In the genomic region with DNA sequence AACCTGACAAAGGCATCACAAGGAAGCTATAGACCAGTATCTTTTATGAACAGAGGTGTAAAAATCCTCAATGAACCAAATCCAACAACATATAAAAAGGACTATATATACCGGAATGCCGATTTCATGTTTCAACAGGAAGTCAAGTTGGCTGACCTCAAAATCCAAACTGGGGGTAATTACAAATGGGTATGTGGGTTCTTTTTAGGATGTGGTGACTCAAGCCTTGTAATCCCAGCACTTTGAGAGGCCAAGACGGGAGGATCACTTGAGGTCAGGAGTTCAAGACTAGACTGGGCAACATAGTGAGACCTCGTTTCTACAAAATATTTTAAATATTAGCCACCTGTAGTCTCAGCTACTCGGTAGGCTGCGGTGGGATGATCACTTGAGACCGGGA, we compare ENCODE assay signal across 27 cellular contexts. TPM values are rescaled to one million over a fixed set of nuclear protein-coding genes. Genes with fewer than 3 reads are reported as not detected.
DNase-seq lines count a peak whose midpoint lies in the region; ATAC-seq, FAIRE-seq and TF ChIP-seq lines count a peak whose summit lies in the region.
"Had no signal": no experiment of that assay in that cellular context is flagged by ENCODE, and none has a peak within 500 bp of the region (broad histone marks: within the 10 kb centered on the region; RNA-seq: fewer than 3 reads in every experiment).

No MANE protein-coding gene starts in this region.

- dilution Hi-C loops in endothelial cell of umbilical vein (cut with MboI; ENCODE audit: extremely low pct_ligation_motif_present, low sequenced_read_pairs), result no loop called here

- BruUV-seq in PC-3 (replicated peaks; lab: Mats Ljungman, UMichigan), result no TSS peak
- no TSS peak for BruUV-seq in endothelial cell of umbilical vein (replicated peaks; lab: Mats Ljungman, UMichigan)

- H4K20me1 ChIP-seq in GM23338 (replicated peaks; ENCODE audit: insufficient read depth) (no peaks in the 10 kb centered on the region; the same call in 1 of the 2 replicates), PC-3 (ENCODE audit: low read length) (no peaks in the 10 kb centered on the region), endothelial cell of umbilical vein (replicated peaks; ENCODE audit: control insufficient read depth, extremely low read depth, insufficient read depth, low read length) (no peaks in the 10 kb centered on the region), osteoblast (ENCODE audit: insufficient read depth, low read length) (no peaks in the 10 kb centered on the region)

- H3K36me3 Mint-ChIP-seq in GM23338 (ENCODE audit: low read depth), result peaks cover 14% of the 10 kb centered on the region

- H3K9ac ChIP-seq in PC-3 (ENCODE audit: low read length) (no peak overlapping the region), endothelial cell of umbilical vein (replicated peaks; ENCODE audit: extremely low read depth, insufficient read depth, low read length) (no peak overlapping the region), neuronal stem cell (ENCODE audit: low read depth, low read length, poor library complexity) (no peak overlapping the region)
- H3K9ac ChIP-seq: GM23248 had no signal

- H4K91ac ChIP-seq in neuronal stem cell (ENCODE audit: low read depth, low read length, poor library complexity), result no peak overlapping the region

- no peak overlapping the region for H3K27ac ChIP-seq in GM23338 (ENCODE audit: low read depth)
- no peak overlapping the region for H3K27ac ChIP-seq in PC-3 (ENCODE audit: low read length)
- H3K27ac ChIP-seq in endothelial cell of umbilical vein (ENCODE audit: insufficient read depth, low read depth, low read length), result no peak overlapping the region
- no peak overlapping the region for H3K27ac ChIP-seq in osteoblast (ENCODE audit: low read depth, low read length)
- no peak overlapping the region for H3K27ac ChIP-seq in brain microvascular endothelial cell
- H3K27ac ChIP-seq in neuronal stem cell (replicated peaks; ENCODE audit: low read length), result no peak overlapping the region
- H3K27ac ChIP-seq: GM23248 had no signal

- CTCF ChIA-PET in PC-3 (lab: Charles Lee) (no interaction called here), endothelial cell of umbilical vein (lab: Charles Lee) (interaction anchor here (3.9 kb wide), 1 partner anchor 11 kb away, joined by 16 read pairs; the partner anchor contains the start of gene PRSS48)

- ATAC-seq in GM23338 (no peak), PC-3 (no peak), HG03139 (IDR thresholded peaks at IDR 0.05; ENCODE audit: unreplicated experiment) (no peak)
- ATAC-seq: K562, Panc1 had no signal

- peaks cover 3% of the 10 kb centered on the region; the same call in 1 of the 2 replicates for H3F3A ChIP-seq in GM23338 (replicated peaks; ENCODE audit: low read depth)
- no peaks in the 10 kb centered on the region for H3F3A ChIP-seq in PC-3 (ENCODE audit: low read length, unreplicated experiment)

- no CpG with 5 or more reads among the region's 7 CpGs for WGBS in neuronal stem cell (ENCODE audit: extremely low coverage in 2 of 2, insufficient read length in 2 of 2, insufficient replicate concordance in 1 of 2), 2 donors

- H2BK5ac ChIP-seq in neuronal stem cell (ENCODE audit: low read length), result no peak overlapping the region

- no peaks in the 10 kb centered on the region for H3K79me1 ChIP-seq in neuronal stem cell (ENCODE audit: low read depth, low read length)

- H3K9me3 ChIP-seq in PC-3 (ENCODE audit: low read length), result no peaks in the 10 kb centered on the region
- H3K9me3 ChIP-seq in endothelial cell of umbilical vein (replicated peaks; ENCODE audit: control insufficient read depth, insufficient read depth, low read length), result no peaks in the 10 kb centered on the region
- H3K9me3 ChIP-seq in osteoblast (ENCODE audit: low read depth, low read length), result no peaks in the 10 kb centered on the region
- peaks cover 0 to 24% of the 10 kb centered on the region in 2 donors for H3K9me3 ChIP-seq in neuronal stem cell (replicated peaks in 1 of 2; ENCODE audit: control insufficient read depth in 2 of 2, insufficient read depth in 1 of 2, low read depth in 1 of 2, low read length in 2 of 2)

- no peak for TF ChIP-seq CTCF in GM23338 (conservative IDR thresholded peaks at IDR 0.05; ENCODE audit: low read depth in 2 of 2)
- TF ChIP-seq CTCF in PC-3 (conservative IDR thresholded peaks at IDR 0.05; ENCODE audit: low read depth, low read length), result no peak
- no peak for TF ChIP-seq CTCF in endothelial cell of umbilical vein (IDR thresholded peaks at IDR 0.05; ENCODE audit: extremely low read depth in 1 of 2, insufficient read depth in 1 of 2, low read depth in 1 of 2, low read length in 2 of 2)
- no peak for TF ChIP-seq CTCF in osteoblast (IDR thresholded peaks at IDR 0.05; ENCODE audit: extremely low read depth, low read depth, low read length)
- no peak for TF ChIP-seq CTCF in brain microvascular endothelial cell (IDR thresholded peaks at IDR 0.05; ENCODE audit: low read depth, low read length, missing control alignments)

- H2BK120ac ChIP-seq in neuronal stem cell (ENCODE audit: low read depth, low read length), result no peak overlapping the region

- no peaks in the 10 kb centered on the region for H3K9me2 ChIP-seq in GM23338 (ENCODE audit: insufficient read depth)
- no peaks in the 10 kb centered on the region for H3K9me2 ChIP-seq in PC-3 (replicated peaks; ENCODE audit: low read length)

- no peaks in the 10 kb centered on the region for H3K9me1 ChIP-seq in endothelial cell of umbilical vein (replicated peaks; ENCODE audit: control insufficient read depth, extremely low read depth, insufficient read depth, low read length)

- no peak overlapping the region for H3K18ac ChIP-seq in neuronal stem cell (ENCODE audit: low read length)

- no peak overlapping the region for H2BK12ac ChIP-seq in neuronal stem cell (ENCODE audit: low read length)

- DNase-seq in GM23338 (ENCODE audit: low spot score) (no peak), PC-3 (peak; percentile 10), endothelial cell of umbilical vein (ENCODE audit: low read depth, low spot score) (peak; percentile 24), osteoblast (ENCODE audit: insufficient read length, low spot score, missing footprints) (no peak), brain microvascular endothelial cell (no peak), neuronal stem cell (ENCODE audit: low spot score) (no peak), NCI-H82 (lab: John Stamatoyannopoulos, UW) (no peak)
- DNase-seq: Calu3, DMS79 treated with DMSO at 0.1 percent for 48 hours, GM23248, HCEC 1CT, Kasumi-1, MM.1S, NCI-H1048, NCI-H1417, NCI-H1694, NCI-H2029 treated with DMSO at 0.1 percent for 48 hours, NCI-H446 treated with DMSO at 0.1 percent for 48 hours, NCI-H526, SHP77 treated with DMSO at 0.1 percent for 48 hours had no signal

- peak overlapping the region; percentile 25; the same call in 1 of the 2 replicates for H3K27ac Mint-ChIP-seq in GM23338

- H2BK15ac ChIP-seq in neuronal stem cell (ENCODE audit: low read length), result no peak overlapping the region

- POLR2A ChIA-PET in PC-3 (lab: Charles Lee; ENCODE audit: unreplicated experiment) (no interaction called here), endothelial cell of umbilical vein (lab: Charles Lee) (no interaction called here)

- H3K4me3 ChIP-seq in GM23338 (no peak overlapping the region), PC-3 (ENCODE audit: low read length) (no peak overlapping the region), endothelial cell of umbilical vein (replicated peaks in 1 of 3; ENCODE audit: insufficient read depth in 1 of 3, low read depth in 1 of 3, low read length in 3 of 3) (no peak overlapping the region), osteoblast (ENCODE audit: insufficient read depth, low read length) (no peak overlapping the region), brain microvascular endothelial cell (ENCODE audit: low read depth, low read length) (no peak overlapping the region), neuronal stem cell (ENCODE audit: low read length in 2 of 2) (no peak overlapping the region)
- H3K4me3 ChIP-seq: GM23248, K562 had no signal

- peaks cover 2% of the 10 kb centered on the region for H3K27me3 Mint-ChIP-seq in GM23338 (ENCODE audit: insufficient read depth, low read depth, poor library complexity)

- H2AFZ ChIP-seq in GM23338 (no peak overlapping the region), PC-3 (ENCODE audit: low read length) (no peak overlapping the region), endothelial cell of umbilical vein (ENCODE audit: low read depth, low read length) (no peak overlapping the region), osteoblast (ENCODE audit: low read length) (peak overlapping the region; percentile 35), neuronal stem cell (ENCODE audit: low read length) (no peak overlapping the region)
- H2AFZ ChIP-seq: GM23248 had no signal

- no peak for TF ChIP-seq POLR2A in endothelial cell of umbilical vein (IDR thresholded peaks at IDR 0.05; ENCODE audit: low read depth, low read length)

- peaks cover 90% of the 10 kb centered on the region for H3K79me2 ChIP-seq in GM23338 (replicated peaks; ENCODE audit: insufficient read depth)
- peaks cover 65% of the 10 kb centered on the region for H3K79me2 ChIP-seq in PC-3 (ENCODE audit: low read length)
- peaks cover 45% of the 10 kb centered on the region for H3K79me2 ChIP-seq in endothelial cell of umbilical vein (ENCODE audit: control insufficient read depth, insufficient read depth, low read length)
- no peaks in the 10 kb centered on the region for H3K79me2 ChIP-seq in osteoblast (ENCODE audit: insufficient read depth, low read length)

- no peak overlapping the region for H3K23ac ChIP-seq in neuronal stem cell (ENCODE audit: low read depth, low read length, poor library complexity)

- no peak overlapping the region for H3K4ac ChIP-seq in neuronal stem cell (ENCODE audit: low read length)

- H3K4me3 Mint-ChIP-seq in GM23338, result no peak overlapping the region

- peak; percentile 31 for FAIRE-seq in endothelial cell of umbilical vein (lab: Jason Lieb, UNC)
- FAIRE-seq: GM18507, K562 had no signal

- peaks cover 32% of the 10 kb centered on the region for H3K4me1 Mint-ChIP-seq in GM23338

- H3K4me2 ChIP-seq in GM23338 (no peak overlapping the region), PC-3 (ENCODE audit: low read length) (no peak overlapping the region), endothelial cell of umbilical vein (ENCODE audit: insufficient read depth, low read length) (peak overlapping the region; percentile 17), osteoblast (ENCODE audit: insufficient read depth, low read length) (no peak overlapping the region), neuronal stem cell (ENCODE audit: insufficient read depth, low read length, poor library complexity, severe bottlenecking) (no peak overlapping the region)

- no peak overlapping the region for H3K14ac ChIP-seq in neuronal stem cell (ENCODE audit: low read length)

- H3K36me3 ChIP-seq in GM23338 (ENCODE audit: insufficient read depth) (no peaks in the 10 kb centered on the region), PC-3 (ENCODE audit: low read depth, low read length) (0 out of 2 replicates have a peak, but pooled peaks cover 3% of the 10 kb centered on the region), endothelial cell of umbilical vein (ENCODE audit: control insufficient read depth in 2 of 2, extremely low read depth in 1 of 2, insufficient read depth in 2 of 2, low read length in 2 of 2) (no peaks in the 10 kb centered on the region), osteoblast (ENCODE audit: insufficient read depth, low read length) (no peaks in the 10 kb centered on the region), brain microvascular endothelial cell (replicated peaks) (no peaks in the 10 kb centered on the region), neuronal stem cell (replicated peaks in 1 of 2; ENCODE audit: control insufficient read depth in 2 of 2, insufficient read depth in 2 of 2, low read length in 2 of 2) (peaks cover 0 to 17% of the 10 kb centered on the region in 2 donors)

- no peak overlapping the region for H2AK5ac ChIP-seq in neuronal stem cell (ENCODE audit: low read depth, low read length)

- H3K27me3 ChIP-seq in GM23338 (ENCODE audit: insufficient read depth) (no peaks in the 10 kb centered on the region), PC-3 (ENCODE audit: low read length) (no peaks in the 10 kb centered on the region), endothelial cell of umbilical vein (ENCODE audit: control insufficient read depth in 2 of 2, insufficient read depth in 2 of 2, low read length in 2 of 2) (no peaks in the 10 kb centered on the region), osteoblast (ENCODE audit: insufficient read depth, low read length) (no peaks in the 10 kb centered on the region), brain microvascular endothelial cell (replicated peaks) (no peaks in the 10 kb centered on the region), neuronal stem cell (ENCODE audit: control insufficient read depth in 3 of 3, insufficient read depth in 3 of 3, low read depth in 1 of 3, low read length in 3 of 3) (no peaks in the 10 kb centered on the region)

- intact Hi-C loops in PC-3 (cut with micrococcal nuclease) (no loop called here), endothelial cell of umbilical vein (cut with micrococcal nuclease) (no loop called here)

- peaks cover 22% of the 10 kb centered on the region for H3K4me1 ChIP-seq in GM23338 (ENCODE audit: insufficient read depth)
- H3K4me1 ChIP-seq in PC-3 (ENCODE audit: insufficient read depth, low read length), result peaks cover 16% of the 10 kb centered on the region
- peaks cover 57% of the 10 kb centered on the region for H3K4me1 ChIP-seq in endothelial cell of umbilical vein (ENCODE audit: control insufficient read depth, extremely low read depth, insufficient read depth, low read length)
- H3K4me1 ChIP-seq in osteoblast (ENCODE audit: insufficient read depth, low read length), result no peaks in the 10 kb centered on the region
- H3K4me1 ChIP-seq in neuronal stem cell (ENCODE audit: control insufficient read depth in 2 of 2, insufficient read depth in 1 of 2, low read depth in 1 of 2, low read length in 2 of 2), result peaks cover 2 to 5% of the 10 kb centered on the region in 2 donors

- no peaks in the 10 kb centered on the region for H3K9me3 Mint-ChIP-seq in GM23338

- in situ Hi-C loops in brain microvascular endothelial cell (cut with HindIII; ENCODE audit: low pct_ligation_motif_present, low sequenced_read_pairs), result no loop called here

- H4K8ac ChIP-seq in neuronal stem cell (ENCODE audit: low read depth, low read length), result no peak overlapping the region

RNA-seq across cellular contexts. Expression of gene PRSS48, which starts 10.4 kb away (rescaled TPM):
- total RNA-seq in GM23338 (2014; rRNA removed; shearing (Covaris generic)), result not detected in 2 replicates
- polyA plus RNA-seq in GM23338 (2016; fragmentation: Nextera tagmentation; extraction: Ambion mirVana), result 0.23 and 0.36 TPM in 2 replicates
- not detected in 2 replicates for total RNA-seq in PC-3 (2014; rRNA removed)
- not detected in 2 replicates for total RNA-seq in endothelial cell of umbilical vein
- polyA plus RNA-seq in endothelial cell of umbilical vein, result not detected in 2 replicates
- not detected in 2 replicates for polyA plus RNA-seq in endothelial cell of umbilical vein (2011; cell fraction: cytosol; rRNA removed)
- polyA plus RNA-seq in endothelial cell of umbilical vein (2011; cell fraction: nucleus; rRNA removed), result not detected in 2 replicates
- polyA plus RNA-seq in endothelial cell of umbilical vein (2012), result not detected in 2 replicates
- polyA minus RNA-seq in endothelial cell of umbilical vein, result not detected in 2 replicates
- polyA minus RNA-seq in endothelial cell of umbilical vein (2011; cell fraction: cytosol; rRNA and poly(A)+ RNA removed), result not detected
- polyA minus RNA-seq in endothelial cell of umbilical vein (2011; cell fraction: nucleus; rRNA and poly(A)+ RNA removed), result not detected in 2 replicates
- not detected in 2 replicates for total RNA-seq in osteoblast
- polyA plus RNA-seq in neuronal stem cell (2013, experiment 1 of 2), result not detected
- polyA plus RNA-seq in neuronal stem cell (2013, experiment 2 of 2), result not detected
- total RNA-seq: Calu3, G401, GM23248, HT-29, K562 had no signal
- polyA plus RNA-seq: BJ, GM23248, K562 had no signal

RNA-seq across cellular contexts. Expression of gene SH3D19, which starts 38.0 kb away (rescaled TPM):
- total RNA-seq in GM23338 (2014; rRNA removed; shearing (Covaris generic)), result 51.6 and 57.4 TPM in 2 replicates
- polyA plus RNA-seq in GM23338 (2016; fragmentation: Nextera tagmentation; extraction: Ambion mirVana) (23.9 and 25.3 TPM in 2 replicates), endothelial cell of umbilical vein (30.2 and 37.5 TPM in 2 replicates)
- total RNA-seq in PC-3 (2014; rRNA removed) (30.1 and 31.1 TPM in 2 replicates), endothelial cell of umbilical vein (86.3 and 92.8 TPM in 2 replicates), osteoblast (74.9 and 86.0 TPM in 2 replicates)
- polyA plus RNA-seq in endothelial cell of umbilical vein (2011; cell fraction: cytosol; rRNA removed), result 40.9 and 43.7 TPM in 2 replicates
- 95.7 and 102 TPM in 2 replicates for polyA plus RNA-seq in endothelial cell of umbilical vein (2011; cell fraction: nucleus; rRNA removed)
- 62.9 and 68.2 TPM in 2 replicates for polyA plus RNA-seq in endothelial cell of umbilical vein (2012)
- 81.5 and 91.8 TPM in 2 replicates for polyA minus RNA-seq in endothelial cell of umbilical vein
- 8.1 TPM for polyA minus RNA-seq in endothelial cell of umbilical vein (2011; cell fraction: cytosol; rRNA and poly(A)+ RNA removed)
- 143 and 145 TPM in 2 replicates for polyA minus RNA-seq in endothelial cell of umbilical vein (2011; cell fraction: nucleus; rRNA and poly(A)+ RNA removed)
- polyA plus RNA-seq in neuronal stem cell (2013, experiment 1 of 2), result 10.7 TPM
- polyA plus RNA-seq in neuronal stem cell (2013, experiment 2 of 2), result 11.0 TPM

Comparison
In these comparisons a context has a peak if more than half of its experiments do, and no peak if none do; other contexts are left out.
1. DNase-seq: peak in PC-3 (single experiment) and endothelial cell of umbilical vein (single experiment); none in GM23338 (single experiment), osteoblast (single experiment), brain microvascular endothelial cell (single experiment), neuronal stem cell (single experiment) and NCI-H82 (single experiment).